Comparison of ENCODE assay signal across 28 cellular contexts in the genomic region with DNA sequence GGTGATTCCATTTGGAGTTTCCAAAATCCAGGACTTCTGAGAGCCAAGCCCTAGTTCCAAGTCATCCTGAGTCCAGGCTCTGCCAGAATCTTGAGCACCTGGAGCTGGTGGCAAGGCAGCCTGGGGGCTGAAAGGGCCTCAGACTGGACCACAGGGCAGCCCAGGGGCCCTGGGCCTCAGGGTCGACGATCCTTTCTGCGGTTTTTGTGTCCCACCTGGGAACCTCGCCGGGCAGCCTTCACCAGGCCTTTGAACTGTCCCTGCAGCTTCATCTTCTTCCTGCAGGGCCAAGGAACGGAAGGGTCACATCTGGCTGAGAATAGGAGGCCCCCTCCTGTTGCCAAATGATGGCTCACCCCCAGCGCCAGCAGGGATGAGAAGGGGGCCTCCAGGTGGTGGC. TPM values are rescaled to one million over a fixed set of nuclear protein-coding genes. Genes with fewer than 3 reads are reported as not detected.
DNase-seq lines count a peak whose midpoint lies in the region; ATAC-seq, FAIRE-seq and TF ChIP-seq lines count a peak whose summit lies in the region.
"Had no signal": no experiment of that assay in that cellular context is flagged by ENCODE, and none has a peak within 500 bp of the region (broad histone marks: within the 10 kb centered on the region; RNA-seq: fewer than 3 reads in every experiment).

No MANE protein-coding gene starts in this region.

- H3F3A ChIP-seq in GM23338 (replicated peaks; ENCODE audit: low read depth) = peaks cover 10% of the 10 kb centered on the region

- CTCF ChIA-PET in K562 (lab: Yijun Ruan, JAX; ENCODE audit: low intra/inter-chr PET ratio) = no interaction called here

- H4K20me1 ChIP-seq in BLaER1 (no peaks in the 10 kb centered on the region), GM23338 (replicated peaks; ENCODE audit: insufficient read depth) (no peaks in the 10 kb centered on the region; the same call in 1 of the 2 replicates), K562 (replicated peaks; ENCODE audit: control insufficient read depth, insufficient read depth, low read length) (no peaks in the 10 kb centered on the region)

- TF ChIP-seq RAD21 in K562 (CRISPR knock-in tag; conservative IDR thresholded peaks at IDR 0.05 in 1 of 2, IDR thresholded peaks at IDR 0.05 in 1 of 2) = no peak

- H3K4me1 ChIP-seq in BLaER1 = peaks cover 31% of the 10 kb centered on the region
- 0 out of 2 replicates have a peak, but pooled peaks cover 2% of the 10 kb centered on the region for H3K4me1 ChIP-seq in GM23338 (ENCODE audit: insufficient read depth)
- no peaks in the 10 kb centered on the region; a peak in 1 of 5 replicates for H3K4me1 ChIP-seq in K562 (replicated peaks in 1 of 2; ENCODE audit: control insufficient read depth in 2 of 2, insufficient read depth in 2 of 2, low read length in 2 of 2)
- peaks cover 21% of the 10 kb centered on the region for H3K4me1 ChIP-seq in lower lobe of right lung
- peaks cover 2 to 8% of the 10 kb centered on the region in 2 donors for H3K4me1 ChIP-seq in gastrocnemius medialis
- H3K4me1 ChIP-seq in upper lobe of left lung = peaks cover 14 to 23% (median 16%) of the 10 kb centered on the region in 4 donors
- H3K4me1 ChIP-seq: Caco-2 had no signal

- in situ Hi-C loops in K562 (cut with MboI) (loop anchor here (10.0 kb wide), 1 partner anchor 282 kb away; no protein-coding TSS in a partner anchor), gastrocnemius medialis (cut with MboI; ENCODE audit: low sequenced_read_pairs in 4 of 4) (loop anchor here in 1 of 4 donors (10.0 kb wide), 1 partner anchor 72 kb away; no protein-coding TSS in a partner anchor)

- POLR2A ChIA-PET in K562 (lab: Yijun Ruan, JAX) = interaction anchor here (1.0 to 1.1 kb wide), 2 partner anchors 24 to 78 kb away, joined by 3 read pairs; no protein-coding TSS in a partner anchor

- intact Hi-C loops in K562 (cut with micrococcal nuclease) (loop anchor here (5.0 kb wide), 1 partner anchor 285 kb away; no protein-coding TSS in a partner anchor), lower lobe of right lung (cut with DNase I) (no loop called here), gastrocnemius medialis (cut with DNase I; ENCODE audit: low total_unique reads) (no loop called here)

- H3K9me3 ChIP-seq in BLaER1 (no peaks in the 10 kb centered on the region), K562 (replicated peaks; ENCODE audit: control insufficient read depth, insufficient read depth, low read depth, low read length) (no peaks in the 10 kb centered on the region), lower lobe of right lung (no peaks in the 10 kb centered on the region), gastrocnemius medialis (no peaks in the 10 kb centered on the region), upper lobe of left lung (no peaks in the 10 kb centered on the region)
- H3K9me3 ChIP-seq: Caco-2 had no signal

- H3K4me2 ChIP-seq in BLaER1 (peak overlapping the region; percentile 71), GM23338 (no peak overlapping the region), K562 (ENCODE audit: insufficient read depth, low read length) (no peak overlapping the region)

- TF ChIP-seq CTCF in GM23338 (conservative IDR thresholded peaks at IDR 0.05; ENCODE audit: low read depth in 2 of 2) = no peak
- no peak for TF ChIP-seq CTCF in K562 (IDR thresholded peaks at IDR 0.05 in 2 of 3, conservative IDR thresholded peaks at IDR 0.05 in 1 of 3; ENCODE audit: insufficient read depth in 2 of 3, low read depth in 1 of 3, low read length in 3 of 3)
- no peak for TF ChIP-seq CTCF in lower lobe of right lung (IDR thresholded peaks at IDR 0.05)
- no peak for TF ChIP-seq CTCF in gastrocnemius medialis (IDR thresholded peaks at IDR 0.05 in 4 of 5, conservative IDR thresholded peaks at IDR 0.05 in 1 of 5)
- TF ChIP-seq CTCF in upper lobe of left lung (IDR thresholded peaks at IDR 0.05) = no peak
- TF ChIP-seq CTCF in mesothelial cell of epicardium (IDR thresholded peaks at IDR 0.05; ENCODE audit: unreplicated experiment) = no peak

- no peak for FAIRE-seq in K562 (lab: Jason Lieb, UNC)
- FAIRE-seq: GM12878, H1, HTR-8/SVneo had no signal

- peak overlapping the region; percentile 81 for H3K27ac ChIP-seq in BLaER1
- H3K27ac ChIP-seq in GM23338 (ENCODE audit: low read depth) = 0 out of 2 replicates have a peak overlapping the region, but pooled peaks have one; percentile 26
- no peak overlapping the region for H3K27ac ChIP-seq in K562 (ENCODE audit: extremely low read depth, low read depth, low read length)
- H3K27ac ChIP-seq in lower lobe of right lung = peak overlapping the region; percentile 58
- H3K27ac ChIP-seq in gastrocnemius medialis = no peak overlapping the region
- H3K27ac ChIP-seq in upper lobe of left lung = peak overlapping the region in 2 of 4 donors; percentile 49 to 59

- H3K4me3 ChIP-seq in BLaER1 (no peak overlapping the region), GM23338 (no peak overlapping the region), K562 (no peak overlapping the region), lower lobe of right lung (no peak overlapping the region), gastrocnemius medialis (no peak overlapping the region), upper lobe of left lung (no peak overlapping the region)
- H3K4me3 ChIP-seq: GM12878 had no signal

- ATAC-seq in GM23338 (no peak), K562 (no peak), lower lobe of right lung (no peak), gastrocnemius medialis (no peak), upper lobe of left lung (ENCODE audit: low FRiP score in 2 of 2) (no peak)
- ATAC-seq: CD8-positive, alpha-beta T cell; GM12878; Panc1 had no signal

- no peak for TF ChIP-seq EP300 in K562 (IDR thresholded peaks at IDR 0.05; ENCODE audit: low read length)
- no peak for TF ChIP-seq EP300 in upper lobe of left lung (IDR thresholded peaks at IDR 0.05)

- H3K9me3 Mint-ChIP-seq in GM23338 (no peaks in the 10 kb centered on the region), mesothelial cell of epicardium (no peaks in the 10 kb centered on the region)
- H3K9me3 Mint-ChIP-seq: CD8-positive, alpha-beta T cell had no signal

- no peaks in the 10 kb centered on the region for H3K79me2 ChIP-seq in GM23338 (replicated peaks; ENCODE audit: insufficient read depth)
- H3K79me2 ChIP-seq in K562 (ENCODE audit: control insufficient read depth, insufficient read depth, low read length) = no peaks in the 10 kb centered on the region

- H3K27ac Mint-ChIP-seq in GM23338 = no peak overlapping the region
- H3K27ac Mint-ChIP-seq in mesothelial cell of epicardium = no peak overlapping the region
- H3K27ac Mint-ChIP-seq: CD8-positive, alpha-beta T cell had no signal

- H3K9ac ChIP-seq in BLaER1 (0 out of 2 replicates have a peak overlapping the region, but pooled peaks have one; percentile 8), K562 (ENCODE audit: insufficient read depth in 1 of 2, low read depth in 2 of 2, low read length in 2 of 2) (no peak overlapping the region)

- H3K36me3 Mint-ChIP-seq in GM23338 (ENCODE audit: low read depth) = peaks cover 49% of the 10 kb centered on the region
- peaks cover 18% of the 10 kb centered on the region for H3K36me3 Mint-ChIP-seq in mesothelial cell of epicardium

- no peaks in the 10 kb centered on the region for H3K9me2 ChIP-seq in GM23338 (ENCODE audit: insufficient read depth)

- DNase-seq in GM23338 (ENCODE audit: low spot score) = no peak
- no peak for DNase-seq in K562 (ENCODE audit: extremely low read depth in 1 of 4, low spot score in 3 of 4)
- no peak for DNase-seq in lower lobe of right lung
- DNase-seq in activated CD4-positive, alpha-beta T cell treated with anti-CD3 and anti-CD28 coated beads for 1 hour = no peak
- no peak for DNase-seq in gastrocnemius medialis
- no peak for DNase-seq in upper lobe of left lung
- no peak for DNase-seq in mesothelial cell of epicardium (ENCODE audit: low spot score in 2 of 2, unreplicated experiment in 2 of 2)
- DNase-seq: C1 segment of cervical spinal cord, Caco-2, DMS 273 treated with DMSO at 0.1 percent for 48 hours, DMS79, GDM1, KBM-7, MM.1S, NCI-H1092, NCI-H1417 treated with DMSO at 0.1 percent for 48 hours, NCI-H1694 treated with DMSO at 0.1 percent for 48 hours, NCI-H2081, NCI-H2227 treated with DMSO at 0.1 percent for 48 hours, NCI-H510A, NCI-H69, SHP77 had no signal

- WGBS in K562 (ENCODE audit: insufficient coverage, low coverage, missing lambda C conversion rate) = 94% methylated on average over 3 of the region's 7 CpGs
- WGBS in upper lobe of left lung, 2 donors = 80 to 90% methylated on average over 1 to 7 of the region's 7 CpGs

- H3K4me1 Mint-ChIP-seq in GM23338 (peaks cover 5% of the 10 kb centered on the region; the same call in 2 of the 3 replicates), mesothelial cell of epicardium (no peaks in the 10 kb centered on the region)

- H3K27me3 ChIP-seq in BLaER1 = no peaks in the 10 kb centered on the region
- no peaks in the 10 kb centered on the region for H3K27me3 ChIP-seq in GM23338 (ENCODE audit: insufficient read depth)
- no peaks in the 10 kb centered on the region for H3K27me3 ChIP-seq in K562 (ENCODE audit: control insufficient read depth in 2 of 2, insufficient read depth in 2 of 2, low read length in 2 of 2)
- no peaks in the 10 kb centered on the region for H3K27me3 ChIP-seq in lower lobe of right lung (ENCODE audit: low read depth)
- H3K27me3 ChIP-seq in gastrocnemius medialis = no peaks in the 10 kb centered on the region
- H3K27me3 ChIP-seq in upper lobe of left lung = no peaks in the 10 kb centered on the region

- peaks cover 10% of the 10 kb centered on the region for H3K27me3 Mint-ChIP-seq in GM23338 (ENCODE audit: insufficient read depth, low read depth, poor library complexity)
- H3K27me3 Mint-ChIP-seq in mesothelial cell of epicardium (ENCODE audit: low read depth) = no peaks in the 10 kb centered on the region

- H2AFZ ChIP-seq in GM23338 (no peak overlapping the region), K562 (ENCODE audit: low read depth, low read length) (no peak overlapping the region)

- H3K4me3 Mint-ChIP-seq in GM23338 (no peak overlapping the region), mesothelial cell of epicardium (no peak overlapping the region)
- H3K4me3 Mint-ChIP-seq: CD8-positive, alpha-beta T cell had no signal

- peaks cover 50% of the 10 kb centered on the region for H3K36me3 ChIP-seq in BLaER1
- H3K36me3 ChIP-seq in GM23338 (ENCODE audit: insufficient read depth) = peaks cover 11% of the 10 kb centered on the region; the same call in 1 of the 2 replicates
- peaks cover 60% of the 10 kb centered on the region; the same call in 2 of the 3 replicates for H3K36me3 ChIP-seq in K562 (ENCODE audit: control insufficient read depth, insufficient read depth, low read length)
- H3K36me3 ChIP-seq in lower lobe of right lung = peaks cover 35% of the 10 kb centered on the region
- H3K36me3 ChIP-seq in gastrocnemius medialis = peaks cover 0 to 77% of the 10 kb centered on the region in 2 donors
- H3K36me3 ChIP-seq in upper lobe of left lung = peaks cover 0 to 22% (median 13%) of the 10 kb centered on the region in 4 donors

- BruUV-seq in K562 (replicated peaks; lab: Mats Ljungman, UMichigan) = TSS peak; percentile 72

- no peaks in the 10 kb centered on the region for H3K9me1 ChIP-seq in K562 (ENCODE audit: control insufficient read depth, insufficient read depth, low read length)

- TF ChIP-seq POLR2A in K562 (conservative IDR thresholded peaks at IDR 0.05) (no peak), gastrocnemius medialis (IDR thresholded peaks at IDR 0.05) (no peak), upper lobe of left lung (IDR thresholded peaks at IDR 0.05) (no peak)

RNA-seq across cellular contexts. Expression of gene FRAT2, which starts 22.4 kb away (rescaled TPM):
- 87.5 and 109 TPM in 2 replicates for total RNA-seq in GM23338 (2014; rRNA removed; shearing (Covaris generic))
- polyA plus RNA-seq in GM23338 (2016; fragmentation: Nextera tagmentation; extraction: Ambion mirVana) = 24.5 and 44.0 TPM in 2 replicates
- 5.7 and 5.9 TPM in 2 replicates for total RNA-seq in K562 (2011; cell fraction: chromatin; rRNA removed; ENCODE audit: low replicate concordance)
- 8.5 and 8.7 TPM in 2 replicates for total RNA-seq in K562 (2011; cell fraction: nucleolus; rRNA removed)
- total RNA-seq in K562 (2011; cell fraction: nucleoplasm; rRNA removed) = 7.8 and 7.9 TPM in 2 replicates
- 29.1 and 29.6 TPM in 2 replicates for total RNA-seq in K562 (2014; rRNA removed)
- total RNA-seq in K562 (2014; rRNA removed; fragmentation: Illumina TruSeq; extraction: Trizol) = 19.5 and 24.2 TPM in 2 replicates
- 18.1 and 19.1 TPM in 2 replicates for total RNA-seq in K562 (2015; rRNA removed; fragmentation: Illumina TruSeq; extraction: Trizol)
- 27.2 and 31.7 TPM in 2 replicates for total RNA-seq in K562 (2021)
- polyA plus RNA-seq in K562 (2011; rRNA removed) = 9.9 and 14.1 TPM in 2 replicates
- polyA plus RNA-seq in K562 (2011; cell fraction: cytosol; rRNA removed) = 13.8 and 18.7 TPM in 2 replicates
- polyA plus RNA-seq in K562 (2011; cell fraction: nucleus; rRNA removed) = 7.4 and 7.5 TPM in 2 replicates
- polyA plus RNA-seq in K562 (2012) = 11.5 and 14.1 TPM in 2 replicates
- polyA plus RNA-seq in K562 (2014; fragmentation: Illumina TruSeq; extraction: Trizol) = 22.6 and 24.5 TPM in 2 replicates
- 1 to 10 TPM; 4.3 to 5.3 TPM for polyA plus RNA-seq in K562 (2014; fragmentation: Nextera tagmentation; extraction: Ambion mirVana)
- polyA plus RNA-seq in K562 (2014; rRNA removed) = 26.2 and 27.0 TPM in 2 replicates
- 9.1 and 9.8 TPM in 2 replicates for polyA minus RNA-seq in K562 (2011; rRNA and poly(A)+ RNA removed)
- 5.7 and 5.9 TPM in 2 replicates for polyA minus RNA-seq in K562 (2011; cell fraction: cytosol; rRNA and poly(A)+ RNA removed)
- 3.4 and 5.4 TPM in 2 replicates for polyA minus RNA-seq in K562 (2011; cell fraction: nucleus; rRNA and poly(A)+ RNA removed)
- total RNA-seq in lower lobe of right lung = 27.5 TPM
- 10 to 100 TPM in 3 of 4 donors, 1 to 10 TPM in 1; 9.3 to 28.7 (median 20.5) TPM for total RNA-seq in gastrocnemius medialis
- total RNA-seq in upper lobe of left lung = 10 to 100 TPM; 19.0 to 33.3 (median 29.5) TPM
- total RNA-seq in mesothelial cell of epicardium = 8.9 to 9.2 TPM (median 9.0 TPM) in 3 replicates

RNA-seq across cellular contexts. Expression of gene FRAT1, which starts 37.8 kb away (rescaled TPM):
- total RNA-seq in GM23338 (2014; rRNA removed; shearing (Covaris generic)) = 6.1 and 8.5 TPM in 2 replicates
- polyA plus RNA-seq in GM23338 (2016; fragmentation: Nextera tagmentation; extraction: Ambion mirVana) = 1.4 and 1.7 TPM in 2 replicates
- total RNA-seq in K562 (2011; cell fraction: chromatin; rRNA removed; ENCODE audit: low replicate concordance) = 1.5 and 3.3 TPM in 2 replicates
- total RNA-seq in K562 (2011; cell fraction: nucleolus; rRNA removed) = 3.5 and 5.1 TPM in 2 replicates
- total RNA-seq in K562 (2011; cell fraction: nucleoplasm; rRNA removed) = 2.3 and 2.4 TPM in 2 replicates
- total RNA-seq in K562 (2014; rRNA removed) = 2.4 and 2.7 TPM in 2 replicates
- 1.4 and 1.7 TPM in 2 replicates for total RNA-seq in K562 (2014; rRNA removed; fragmentation: Illumina TruSeq; extraction: Trizol)
- 1.4 and 1.6 TPM in 2 replicates for total RNA-seq in K562 (2015; rRNA removed; fragmentation: Illumina TruSeq; extraction: Trizol)
- 4.6 and 4.7 TPM in 2 replicates for total RNA-seq in K562 (2021)
- polyA plus RNA-seq in K562 (2011; rRNA removed) = 1.2 and 1.3 TPM in 2 replicates
- polyA plus RNA-seq in K562 (2011; cell fraction: cytosol; rRNA removed) = 1.0 and 2.9 TPM in 2 replicates
- 2.0 and 2.1 TPM in 2 replicates for polyA plus RNA-seq in K562 (2011; cell fraction: nucleus; rRNA removed)
- 2.8 and 3.2 TPM in 2 replicates for polyA plus RNA-seq in K562 (2012)
- polyA plus RNA-seq in K562 (2014; fragmentation: Illumina TruSeq; extraction: Trizol) = 0.67 and 1.7 TPM in 2 replicates
- polyA plus RNA-seq in K562 (2014; fragmentation: Nextera tagmentation; extraction: Ambion mirVana) = under 1 TPM; 0.11 to 0.17 TPM
- polyA plus RNA-seq in K562 (2014; rRNA removed) = 2.3 and 2.4 TPM in 2 replicates
- polyA minus RNA-seq in K562 (2011; rRNA and poly(A)+ RNA removed) = 1.6 and 2.6 TPM in 2 replicates
- 3.1 and 3.4 TPM in 2 replicates for polyA minus RNA-seq in K562 (2011; cell fraction: cytosol; rRNA and poly(A)+ RNA removed)
- 3.8 and 5.1 TPM in 2 replicates for polyA minus RNA-seq in K562 (2011; cell fraction: nucleus; rRNA and poly(A)+ RNA removed)
- 15.1 TPM for total RNA-seq in lower lobe of right lung
- 1 to 10 TPM; 1.7 to 7.6 (median 3.2) TPM for total RNA-seq in gastrocnemius medialis
- 10 to 100 TPM in 5 of 6 donors, 1 to 10 TPM in 1; 8.9 to 20.2 (median 15.4) TPM for total RNA-seq in upper lobe of left lung
- total RNA-seq in mesothelial cell of epicardium = 2.4 to 2.9 TPM (median 2.4 TPM) in 3 replicates

RNA-seq across cellular contexts. Expression of gene RRP12, which starts 44.2 kb away (rescaled TPM):
- 62.6 and 66.4 TPM in 2 replicates for total RNA-seq in GM23338 (2014; rRNA removed; shearing (Covaris generic))
- polyA plus RNA-seq in GM23338 (2016; fragmentation: Nextera tagmentation; extraction: Ambion mirVana) = 49.5 and 53.4 TPM in 2 replicates
- total RNA-seq in K562 (2011; cell fraction: chromatin; rRNA removed; ENCODE audit: low replicate concordance) = 54.2 and 134 TPM in 2 replicates
- 76.7 and 77.6 TPM in 2 replicates for total RNA-seq in K562 (2011; cell fraction: nucleolus; rRNA removed)
- total RNA-seq in K562 (2011; cell fraction: nucleoplasm; rRNA removed) = 53.7 TPM in 2 replicates
- total RNA-seq in K562 (2014; rRNA removed) = 34.7 and 50.5 TPM in 2 replicates
- total RNA-seq in K562 (2014; rRNA removed; fragmentation: Illumina TruSeq; extraction: Trizol) = 12.6 and 16.4 TPM in 2 replicates
- total RNA-seq in K562 (2015; rRNA removed; fragmentation: Illumina TruSeq; extraction: Trizol) = 21.8 and 25.4 TPM in 2 replicates
- total RNA-seq in K562 (2021) = 64.4 and 68.2 TPM in 2 replicates
- polyA plus RNA-seq in K562 (2011; rRNA removed) = 7.2 and 22.3 TPM in 2 replicates
- polyA plus RNA-seq in K562 (2011; cell fraction: cytosol; rRNA removed) = 6.5 and 7.3 TPM in 2 replicates
- polyA plus RNA-seq in K562 (2011; cell fraction: nucleus; rRNA removed) = 37.2 and 53.1 TPM in 2 replicates
- 24.9 and 37.3 TPM in 2 replicates for polyA plus RNA-seq in K562 (2012)
- polyA plus RNA-seq in K562 (2014; fragmentation: Illumina TruSeq; extraction: Trizol) = 30.2 and 37.5 TPM in 2 replicates
- 1 to 10 TPM; 4.6 to 6.1 TPM for polyA plus RNA-seq in K562 (2014; fragmentation: Nextera tagmentation; extraction: Ambion mirVana)
- polyA plus RNA-seq in K562 (2014; rRNA removed) = 20.2 and 25.4 TPM in 2 replicates
- polyA minus RNA-seq in K562 (2011; rRNA and poly(A)+ RNA removed) = 16.2 and 21.5 TPM in 2 replicates
- 29.1 and 31.1 TPM in 2 replicates for polyA minus RNA-seq in K562 (2011; cell fraction: cytosol; rRNA and poly(A)+ RNA removed)
- 32.2 and 42.1 TPM in 2 replicates for polyA minus RNA-seq in K562 (2011; cell fraction: nucleus; rRNA and poly(A)+ RNA removed)
- 24.0 TPM for total RNA-seq in lower lobe of right lung
- total RNA-seq in gastrocnemius medialis = 10 to 100 TPM; 41.9 to 61.4 (median 49.9) TPM
- 10 to 100 TPM; 20.4 to 38.2 (median 28.9) TPM for total RNA-seq in upper lobe of left lung
- total RNA-seq in mesothelial cell of epicardium = 35.7 to 42.4 TPM (median 41.9 TPM) in 3 replicates

Comparison
In these comparisons a context has a peak if more than half of its experiments do, and no peak if none do; other contexts are left out.
1. H3K27ac ChIP-seq: peak in BLaER1 (single experiment), GM23338 (single experiment) and lower lobe of right lung (single experiment); none in K562 (single experiment) and gastrocnemius medialis (0 of 4).